1 cellular context compared by ENCODE assay signal in the genomic region with DNA sequence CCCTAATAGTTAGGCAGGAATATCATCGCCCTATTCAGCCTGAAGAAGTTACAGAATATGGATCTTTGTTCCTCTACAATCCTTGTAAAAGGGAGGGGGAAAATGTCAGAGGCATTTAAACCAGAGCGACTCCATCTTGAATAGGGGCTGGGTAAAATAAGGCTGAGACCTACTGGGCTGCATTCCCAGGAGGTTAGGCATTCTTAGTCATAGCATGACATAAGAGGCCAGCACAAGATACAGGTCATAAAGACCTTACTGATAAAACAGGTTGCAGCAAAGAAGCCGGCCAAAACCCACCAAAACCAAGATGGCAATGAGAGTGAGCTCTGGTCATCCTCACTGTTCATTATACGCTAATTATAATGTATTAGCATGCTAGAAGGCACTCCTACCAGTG. TPM values are rescaled to one million over a fixed set of nuclear protein-coding genes. Genes with fewer than 3 reads are reported as not detected.
"Had no signal": no experiment of that assay in that cellular context is flagged by ENCODE, and none has a peak within 500 bp of the region (broad histone marks: within the 10 kb centered on the region; RNA-seq: fewer than 3 reads in every experiment).

No MANE protein-coding gene starts in this region.

RNA-seq across cellular contexts. Expression of a gene that starts 15.4 kb away (rescaled TPM):
- total RNA-seq: G401 had no signal
